Comparison of ENCODE assay signal across 8 cellular contexts in the genomic region with DNA sequence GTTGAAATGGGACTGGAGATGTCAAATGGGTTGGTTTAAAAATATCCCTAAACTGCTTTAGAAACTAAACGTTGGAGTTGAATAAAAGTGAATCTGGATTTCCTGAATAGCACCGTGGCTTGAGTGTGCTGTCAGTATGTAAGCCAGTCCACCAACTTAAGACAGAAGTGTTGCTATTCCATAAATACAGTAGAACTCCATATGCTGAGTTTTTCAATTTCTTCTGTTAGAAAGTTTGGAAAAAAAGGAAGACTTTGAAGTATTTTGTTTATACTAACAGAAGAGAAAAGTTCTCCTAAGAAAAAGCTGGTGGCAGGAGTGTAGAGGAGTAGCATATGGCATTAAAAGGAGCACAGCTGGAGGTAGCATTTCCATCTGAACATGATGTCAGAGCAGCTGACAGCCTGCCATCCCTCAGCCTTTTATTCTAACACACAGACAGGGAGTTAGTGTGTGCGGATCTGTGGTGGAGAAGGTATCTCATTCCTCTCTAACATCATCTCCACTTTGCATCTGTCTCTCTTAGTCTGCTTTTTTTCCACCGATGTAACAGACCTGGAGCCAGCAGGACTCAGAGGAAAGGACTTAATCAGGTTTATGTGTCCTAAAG. TPM values are rescaled to one million over a fixed set of nuclear protein-coding genes. Genes with fewer than 3 reads are reported as not detected.
DNase-seq lines count a peak whose midpoint lies in the region; ATAC-seq and TF ChIP-seq lines count a peak whose summit lies in the region.
"Had no signal": no experiment of that assay in that cellular context is flagged by ENCODE, and none has a peak within 500 bp of the region (broad histone marks: within the 10 kb centered on the region; RNA-seq: fewer than 3 reads in every experiment).

Gene ZBTB18, plus strand, starts transcription at position 449 of the 610 bp plus-strand sequence. Its CDS starts 149 bp downstream, at position 598.

- H3K4me1 Mint-ChIP-seq in activated T-helper 17 cell treated with anti-CD3 and anti-CD28 coated beads, Interleukin-2, amount 50 U/mL, for 72 hours, result peaks cover 17% of the 10 kb centered on the region

- no peak within 1 kb of the TSS for H3K27ac ChIP-seq in cardiac muscle cell
- peak within 1 kb of the TSS in 1 of 2 donors; percentile 42 for H3K27ac ChIP-seq in ovary

- DNase-seq in GM10266 (ENCODE audit: extremely low spot score), result peak; percentile 26
- DNase-seq in NCI-H2107 (lab: John Stamatoyannopoulos, UW), result peak; percentile 14
- DNase-seq in cardiac muscle cell (ENCODE audit: low read depth in 1 of 2, low spot score in 1 of 2), result peak in 1 of 2 donors; percentile 42
- no peak for DNase-seq in ovary
- DNase-seq in MV-4-11 (lab: John Stamatoyannopoulos, UW), result no peak

- H3K36me3 Mint-ChIP-seq in activated T-helper 17 cell treated with anti-CD3 and anti-CD28 coated beads, Interleukin-2, amount 50 U/mL, for 72 hours (ENCODE audit: low read depth), result peaks cover 6% of the 10 kb centered on the region

- H3K9me3 ChIP-seq in cardiac muscle cell (ENCODE audit: low read depth) (no peaks in the 10 kb centered on the region), ovary (no peaks in the 10 kb centered on the region)

- no peaks in the 10 kb centered on the region for H3K27me3 Mint-ChIP-seq in activated T-helper 17 cell treated with anti-CD3 and anti-CD28 coated beads, Interleukin-2, amount 50 U/mL, for 72 hours
- H3K27me3 Mint-ChIP-seq: activated naive CD8-positive, alpha-beta T cell had no signal

- peak within 1 kb of the TSS; percentile 92 for H3K4me3 Mint-ChIP-seq in activated T-helper 17 cell treated with anti-CD3 and anti-CD28 coated beads, Interleukin-2, amount 50 U/mL, for 72 hours
- H3K4me3 Mint-ChIP-seq: activated naive CD8-positive, alpha-beta T cell had no signal

- no peaks in the 10 kb centered on the region for H3K27me3 ChIP-seq in cardiac muscle cell
- no peaks in the 10 kb centered on the region for H3K27me3 ChIP-seq in ovary

- peak within 1 kb of the TSS; percentile 87 for H3K4me3 ChIP-seq in cardiac muscle cell
- peak within 1 kb of the TSS; percentile 71 for H3K4me3 ChIP-seq in ovary

- H3K36me3 ChIP-seq in cardiac muscle cell (peaks cover 7% of the 10 kb centered on the region), ovary (no peaks in the 10 kb centered on the region)

- WGBS in ovary, 3 donors, result 29 to 39% (median 35%) methylated on average over 4 of the region's 4 CpGs

- no peak for ATAC-seq in activated T-helper 17 cell treated with anti-CD3 and anti-CD28 coated beads, Interleukin-2, amount 50 U/mL, for 72 hours (replicated peaks)
- no peak for ATAC-seq in GM21528 (IDR thresholded peaks at IDR 0.05; ENCODE audit: low FRiP score, unreplicated experiment)

- TF ChIP-seq CTCF in GM10266 (IDR thresholded peaks at IDR 0.05; ENCODE audit: control insufficient read depth, insufficient read depth, low read depth, missing control alignments), result no peak
- no peak for TF ChIP-seq CTCF in cardiac muscle cell (IDR thresholded peaks at IDR 0.05; ENCODE audit: low read depth, low read length)
- no peak for TF ChIP-seq CTCF in ovary (IDR thresholded peaks at IDR 0.05)

- TF ChIP-seq POLR2A in ovary (IDR thresholded peaks at IDR 0.05), result no peak

- peak within 1 kb of the TSS; percentile 89 for H3K27ac Mint-ChIP-seq in activated T-helper 17 cell treated with anti-CD3 and anti-CD28 coated beads, Interleukin-2, amount 50 U/mL, for 72 hours
- H3K27ac Mint-ChIP-seq: activated naive CD8-positive, alpha-beta T cell had no signal

- H3K4me1 ChIP-seq in cardiac muscle cell (ENCODE audit: low read depth), result peaks cover 34% of the 10 kb centered on the region
- H3K4me1 ChIP-seq in ovary (ENCODE audit: insufficient read depth), result no peaks in the 10 kb centered on the region

- intact Hi-C loops in ovary (cut with DNase I), result loop anchor here in 1 of 4 donors (10.0 kb wide), 1 partner anchor 404 kb away; the partner anchor contains the start of gene ADSS2

- H3K9me3 Mint-ChIP-seq in activated T-helper 17 cell treated with anti-CD3 and anti-CD28 coated beads, Interleukin-2, amount 50 U/mL, for 72 hours, result no peaks in the 10 kb centered on the region

- no peak for TF ChIP-seq EP300 in ovary (IDR thresholded peaks at IDR 0.05)

RNA-seq across cellular contexts. Expression of gene ZBTB18, which starts in this region (rescaled TPM):
- 1 to 10 TPM; 5.1 to 6.5 TPM for total RNA-seq in activated T-helper 17 cell treated with anti-CD3 and anti-CD28 coated beads, Interleukin-2, amount 50 U/mL, for 72 hours
- total RNA-seq in cardiac muscle cell, result 11.0 and 16.0 TPM in 2 replicates
- 1.5 and 1.7 TPM in 2 replicates for polyA plus RNA-seq in cardiac muscle cell
- total RNA-seq in ovary, result 10 to 100 TPM in 5 of 7 donors, 1 to 10 TPM in 2; 8.6 to 14.0 (median 10.8) TPM
- 1 to 10 TPM; 6.7 to 7.2 TPM for polyA plus RNA-seq in ovary

Comparison
In these comparisons a context has a peak if more than half of its experiments do, and no peak if none do; other contexts are left out.
1. DNase-seq: peak in GM10266 (single experiment) and NCI-H2107 (single experiment); none in ovary (0 of 5) and MV-4-11 (single experiment).